8 cellular contexts compared by ENCODE assay signal in genomic region chr3:187742351-187743171, GRCh38. TPM values are rescaled to one million over a fixed set of nuclear protein-coding genes. Genes with fewer than 3 reads are reported as not detected.
DNase-seq lines count a peak whose midpoint lies in the region; ATAC-seq and TF ChIP-seq lines count a peak whose summit lies in the region.

No MANE protein-coding gene starts in this region.

- H3K36me3 ChIP-seq in KOPT-K1 (ENCODE audit: insufficient read depth, low read length), result no peaks in the 10 kb centered on the region
- no peaks in the 10 kb centered on the region for H3K36me3 ChIP-seq in adrenal gland (replicated peaks in 1 of 2)

- H3K36me3 Mint-ChIP-seq in stimulated activated memory B cell treated with anti-CD40 and anti-IgM and Interleukin-4, amounts not matched to agents 10 μg/mL and 1 μg/mL and 100 μg/mL, for 72 hours, result peaks cover 5% of the 10 kb centered on the region

- H3K9me3 Mint-ChIP-seq in stimulated activated memory B cell treated with anti-CD40 and anti-IgM and Interleukin-4, amounts not matched to agents 10 μg/mL and 1 μg/mL and 100 μg/mL, for 72 hours, result no peaks in the 10 kb centered on the region

- no peaks in the 10 kb centered on the region for H3K9me3 ChIP-seq in KOPT-K1 (ENCODE audit: insufficient read depth, low read length, poor library complexity, severe bottlenecking)
- no peaks in the 10 kb centered on the region for H3K9me3 ChIP-seq in adrenal gland (replicated peaks in 1 of 3)
- peaks cover 2% of the 10 kb centered on the region for H3K9me3 ChIP-seq in iPS-18c (ENCODE audit: control insufficient read depth, insufficient read depth, low read length)

- H3K27me3 Mint-ChIP-seq in stimulated activated memory B cell treated with anti-CD40 and anti-IgM and Interleukin-4, amounts not matched to agents 10 μg/mL and 1 μg/mL and 100 μg/mL, for 72 hours, result no peaks in the 10 kb centered on the region

- peak overlapping the region; percentile 99 for H3K27ac Mint-ChIP-seq in stimulated activated memory B cell treated with anti-CD40 and anti-IgM and Interleukin-4, amounts not matched to agents 10 μg/mL and 1 μg/mL and 100 μg/mL, for 72 hours

- peaks cover 68% of the 10 kb centered on the region for H3K4me1 Mint-ChIP-seq in stimulated activated memory B cell treated with anti-CD40 and anti-IgM and Interleukin-4, amounts not matched to agents 10 μg/mL and 1 μg/mL and 100 μg/mL, for 72 hours

- H3K4me3 ChIP-seq in AG10803 (ENCODE audit: low read length), result peak overlapping the region; percentile 98
- peak overlapping the region in 2 of 4 donors; percentile 73 to 82 for H3K4me3 ChIP-seq in adrenal gland
- H3K4me3 ChIP-seq in iPS-18c (ENCODE audit: insufficient read depth, low read depth, low read length), result peak overlapping the region; percentile 21; the same call in 1 of the 2 replicates

- no peak for TF ChIP-seq CTCF in AG10803 (conservative IDR thresholded peaks at IDR 0.05; ENCODE audit: low read length)
- peak in 1 of 6 experiments; percentile 37 for TF ChIP-seq CTCF in adrenal gland (IDR thresholded peaks at IDR 0.05)

- WGBS in adrenal gland, 4 donors, result 20 to 29% (median 25%) methylated on average over 13 of the region's 13 CpGs

- H3K4me1 ChIP-seq in adrenal gland (replicated peaks in 1 of 2), result peaks cover 27 to 28% of the 10 kb centered on the region in 2 donors

- peak overlapping the region; percentile 87 for H3K4me3 Mint-ChIP-seq in stimulated activated memory B cell treated with anti-CD40 and anti-IgM and Interleukin-4, amounts not matched to agents 10 μg/mL and 1 μg/mL and 100 μg/mL, for 72 hours

- no peak for ATAC-seq in stimulated activated memory B cell treated with anti-CD40 and anti-IgM and Interleukin-4, amounts not matched to agents 10 μg/mL and 1 μg/mL and 100 μg/mL, for 72 hours
- ATAC-seq in GM21390 (IDR thresholded peaks at IDR 0.05; ENCODE audit: unreplicated experiment) (no peak), HG02973 (IDR thresholded peaks at IDR 0.05; ENCODE audit: unreplicated experiment) (no peak)

- TF ChIP-seq POLR2A in adrenal gland (IDR thresholded peaks at IDR 0.05), result peak in 1 of 2 donors; percentile 56

- H3K27ac ChIP-seq in KOPT-K1 (ENCODE audit: low read depth, low read length, poor library complexity, severe bottlenecking), result peak overlapping the region; percentile 99
- H3K27ac ChIP-seq in adrenal gland, result peak overlapping the region; percentile 98 to 100 (median 99)

- no peaks in the 10 kb centered on the region for H3K27me3 ChIP-seq in adrenal gland

- no peak for DNase-seq in AG10803 (ENCODE audit: low read depth)
- peak; percentile 57 to 81 (median 66) for DNase-seq in adrenal gland
- DNase-seq in activated CD4-positive, CD25-positive, alpha-beta regulatory T cell treated with anti-CD3 and anti-CD28 coated beads, Interleukin-2, amount 50 U/mL, for 72 hours, result no peak

- intact Hi-C loops in adrenal gland (cut with DNase I), result loop anchor here (5.0 to 10.0 kb wide), 3 partner anchors 542 to 1215 kb away; no protein-coding TSS in a partner anchor

RNA-seq across cellular contexts. Expression of gene BCL6, which starts 2.7 kb away (rescaled TPM):
- total RNA-seq in adrenal gland, result 100 to 1,000 TPM in 4 of 8 donors, 10 to 100 TPM in 4; 28.7 to 131 (median 102) TPM
- polyA plus RNA-seq in adrenal gland, result 10 to 100 TPM; 34.5 to 88.3 (median 71.3) TPM

RNA-seq across cellular contexts. Expression of gene RTP2, which starts 40.2 kb away (rescaled TPM):
- total RNA-seq in adrenal gland, result under 1 TPM in 1 of 8 donors, not detected in 7; 0.28 TPM
- polyA plus RNA-seq in adrenal gland, result not detected

Comparison
In these comparisons a context has a peak if more than half of its experiments do, and no peak if none do; other contexts are left out.
1. DNase-seq: peak in adrenal gland (7 of 7); none in AG10803 (single experiment) and activated CD4-positive, CD25-positive, alpha-beta regulatory T cell treated with anti-CD3 and anti-CD28 coated beads, Interleukin-2, amount 50 U/mL, for 72 hours (single experiment).